32 cellular contexts compared by ENCODE assay signal in genomic region chr5:170603101-170603500, GRCh38.
"Had no signal": no experiment of that assay in that cellular context is flagged by ENCODE, and none has a peak within 500 bp of the region (broad histone marks: within the 10 kb centered on the region; RNA-seq: fewer than 3 reads in every experiment).

No MANE protein-coding gene starts in this region.

- H3K27ac ChIP-seq: epithelial cell of prostate, esophagus squamous epithelium, gastroesophageal sphincter, WERI-Rb-1 had no signal

- H3K4me3 Mint-ChIP-seq: activated B cell treated with CpG ODN at 0.5 μM for 24 hours; activated CD8-positive, alpha-beta T cell treated with anti-CD3 and anti-CD28 coated beads for 36 hours; activated naive CD4-positive, alpha-beta T cell treated with anti-CD3 and anti-CD28 coated beads, Interleukin-2, amount 10 ng/mL, durations not matched to agents 7 days and 5 days; activated naive CD8-positive, alpha-beta T cell treated with anti-CD3 and anti-CD28 coated beads, Interleukin-2, amount 10 ng/mL, durations not matched to agents 7 days and 5 days; activated T-cell treated with anti-CD3 and anti-CD28 coated beads, Interleukin-2, amount 50 U/mL, for 4 hours; effector memory CD8-positive, alpha-beta T cell; T-helper 17 cell; T-helper 2 cell treated with Interferon-gamma antibody and Interleukin-4, amounts not matched to agents 5 μg/mL and 100 μg/mL, for 36 hours had no signal

- H3K27ac Mint-ChIP-seq: activated B cell treated with CpG ODN at 0.5 μM for 24 hours; activated CD8-positive, alpha-beta T cell treated with anti-CD3 and anti-CD28 coated beads for 36 hours; activated naive CD4-positive, alpha-beta T cell treated with anti-CD3 and anti-CD28 coated beads, Interleukin-2, amount 10 ng/mL, durations not matched to agents 7 days and 5 days; activated naive CD4-positive, alpha-beta T cell treated with anti-CD3 and anti-CD28 coated beads, Interleukin-2, amount 50 U/mL, for 72 hours; activated naive CD8-positive, alpha-beta T cell treated with anti-CD3 and anti-CD28 coated beads, Interleukin-2, amount 10 ng/mL, durations not matched to agents 7 days and 5 days; activated T-helper 2 cell treated with anti-CD3 and anti-CD28 coated beads, Interferon-gamma antibody, Interleukin-2, Interleukin-4, amounts not matched to agents 10 μg/mL and 5 μg/mL and 100 μg/mL, durations not matched to agents 14 hours and 24 hours and 36 hours; effector memory CD8-positive, alpha-beta T cell; T-helper 17 cell; T-helper 2 cell treated with Interferon-gamma antibody and Interleukin-4, amounts not matched to agents 5 μg/mL and 100 μg/mL, for 36 hours had no signal

- DNase-seq: activated B cell treated with CpG ODN at 0.5 μM for 24 hours; activated CD4-positive, alpha-beta T cell treated with anti-CD3 and anti-CD28 coated beads for 48 hours; activated CD4-positive, alpha-beta T cell treated with anti-CD3 and anti-CD28 coated beads, Interleukin-2, amount 50 U/mL, for 1 hour; activated CD4-positive, alpha-beta T cell treated with anti-CD3 and anti-CD28 coated beads, Interleukin-2, amount 50 U/mL, for 48 hours; activated CD8-positive, alpha-beta memory T cell treated with anti-CD3 and anti-CD28 coated beads for 24 hours; activated CD8-positive, alpha-beta T cell treated with anti-CD3 and anti-CD28 coated beads for 36 hours; activated effector memory CD4-positive, alpha-beta T cell treated with anti-CD3 and anti-CD28 coated beads, Interleukin-2, amount 50 U/mL, for 16 hours; activated naive CD4-positive, alpha-beta T cell treated with anti-CD3 and anti-CD28 coated beads, Interleukin-2, amount 10 ng/mL, durations not matched to agents 7 days and 5 days; activated naive CD8-positive, alpha-beta T cell treated with anti-CD3 and anti-CD28 coated beads, Interleukin-2, amount 10 ng/mL, durations not matched to agents 7 days and 5 days; activated T-cell treated with anti-CD3 and anti-CD28 coated beads, Interleukin-2, amount 50 U/mL, for 4 hours; anterior cingulate cortex; caudate nucleus; cortex of kidney; dermis blood vessel endothelial cell; effector CD4-positive, alpha-beta T cell; effector memory CD8-positive, alpha-beta T cell; esophagus squamous epithelium; foreskin melanocyte; head of caudate nucleus; hippocampal formation; T-helper 17 cell; T1000; WERI-Rb-1 had no signal

- H3K36me3 Mint-ChIP-seq: activated naive CD4-positive, alpha-beta T cell treated with anti-CD3 and anti-CD28 coated beads, Interleukin-2, amount 10 ng/mL, durations not matched to agents 7 days and 5 days; activated naive CD4-positive, alpha-beta T cell treated with anti-CD3 and anti-CD28 coated beads, Interleukin-2, amount 50 U/mL, for 72 hours; activated naive CD8-positive, alpha-beta T cell treated with anti-CD3 and anti-CD28 coated beads, Interleukin-2, amount 10 ng/mL, durations not matched to agents 7 days and 5 days had no signal

- H3K9me3 Mint-ChIP-seq: activated B cell treated with CpG ODN at 0.5 μM for 24 hours; activated CD8-positive, alpha-beta T cell treated with anti-CD3 and anti-CD28 coated beads for 36 hours; activated naive CD4-positive, alpha-beta T cell treated with anti-CD3 and anti-CD28 coated beads, Interleukin-2, amount 10 ng/mL, durations not matched to agents 7 days and 5 days; activated naive CD4-positive, alpha-beta T cell treated with anti-CD3 and anti-CD28 coated beads, Interleukin-2, amount 50 U/mL, for 72 hours; activated naive CD8-positive, alpha-beta T cell treated with anti-CD3 and anti-CD28 coated beads, Interleukin-2, amount 10 ng/mL, durations not matched to agents 7 days and 5 days; activated T-cell treated with anti-CD3 and anti-CD28 coated beads, Interleukin-2, amount 50 U/mL, for 4 hours; activated T-helper 2 cell treated with anti-CD3 and anti-CD28 coated beads, Interferon-gamma antibody, Interleukin-2, Interleukin-4, amounts not matched to agents 10 μg/mL and 5 μg/mL and 100 μg/mL, durations not matched to agents 14 hours and 24 hours and 36 hours; effector memory CD8-positive, alpha-beta T cell; T-helper 2 cell treated with Interferon-gamma antibody and Interleukin-4, amounts not matched to agents 5 μg/mL and 100 μg/mL, for 36 hours had no signal

- FAIRE-seq: astrocyte, colon, endometrium had no signal

- H3K4me1 Mint-ChIP-seq: activated B cell treated with CpG ODN at 0.5 μM for 24 hours had no signal

- ATAC-seq: activated CD4-positive, CD25-positive, alpha-beta regulatory T cell treated with anti-CD3 and anti-CD28 coated beads, Interleukin-2, amount 50 U/mL, for 24 hours; activated naive CD4-positive, alpha-beta T cell treated with anti-CD3 and anti-CD28 coated beads, Interleukin-2, amount 50 U/mL, for 72 hours; effector memory CD8-positive, alpha-beta T cell; gastroesophageal sphincter; T-helper 17 cell had no signal

- H3K36me3 ChIP-seq: esophagus squamous epithelium, gastroesophageal sphincter, WERI-Rb-1 had no signal

- H3K4me3 ChIP-seq: esophagus squamous epithelium, gastroesophageal sphincter had no signal

- H3K9me3 ChIP-seq: esophagus squamous epithelium, gastroesophageal sphincter had no signal
